ENCODE assay signal across 17 cellular contexts in genomic region chr16:8943001-8943763, GRCh38. TPM values are rescaled to one million over a fixed set of nuclear protein-coding genes. Genes with fewer than 3 reads are reported as not detected.
DNase-seq lines count a peak whose midpoint lies in the region; ATAC-seq lines count a peak whose summit lies in the region.
"Had no signal": no experiment of that assay in that cellular context is flagged by ENCODE, and none has a peak within 500 bp of the region (broad histone marks: within the 10 kb centered on the region; RNA-seq: fewer than 3 reads in every experiment).

No MANE protein-coding gene starts in this region.

- no peak for ATAC-seq in activated T-cell treated with anti-CD3 and anti-CD28 coated beads, Interleukin-2, amount 50 U/mL, for 72 hours (replicated peaks in 1 of 2)
- no peak for ATAC-seq in effector memory CD8-positive, alpha-beta T cell (replicated peaks)
- no peak for ATAC-seq in stimulated activated effector memory CD8-positive, alpha-beta T cell treated with anti-CD3 and anti-CD28 coated beads, Interleukin-12 subunit alpha, Interleukin-12 subunit beta, amount 100 ng/mL, for 72 hours
- no peak for ATAC-seq in GM21526 (IDR thresholded peaks at IDR 0.05; ENCODE audit: low FRiP score, unreplicated experiment)
- ATAC-seq: SK-N-SH treated with all-trans-retinoic acid at 6 μM for 48 hours, upper lobe of right lung had no signal

- H3K27ac Mint-ChIP-seq in activated T-cell treated with anti-CD3 and anti-CD28 coated beads, Interleukin-2, amount 50 U/mL, for 24 hours = peak overlapping the region; percentile 45
- H3K27ac Mint-ChIP-seq in activated T-cell treated with anti-CD3 and anti-CD28 coated beads, Interleukin-2, amount 50 U/mL, for 72 hours = no peak overlapping the region
- peak overlapping the region; percentile 83 to 86 for H3K27ac Mint-ChIP-seq in effector memory CD8-positive, alpha-beta T cell
- H3K27ac Mint-ChIP-seq in stimulated activated effector memory CD8-positive, alpha-beta T cell treated with anti-CD3 and anti-CD28 coated beads, Interleukin-12 subunit alpha, Interleukin-12 subunit beta, amount 100 ng/mL, for 72 hours = peak overlapping the region; percentile 43

- H3K36me3 Mint-ChIP-seq in activated T-cell treated with anti-CD3 and anti-CD28 coated beads, Interleukin-2, amount 50 U/mL, for 24 hours (ENCODE audit: low read depth) = peaks cover 8% of the 10 kb centered on the region
- H3K36me3 Mint-ChIP-seq in activated T-cell treated with anti-CD3 and anti-CD28 coated beads, Interleukin-2, amount 50 U/mL, for 72 hours (ENCODE audit: insufficient read depth in 2 of 2) = peaks cover 0 to 2% of the 10 kb centered on the region in 2 donors
- H3K36me3 Mint-ChIP-seq in effector memory CD8-positive, alpha-beta T cell (ENCODE audit: insufficient read depth) = peaks cover 26% of the 10 kb centered on the region
- H3K36me3 Mint-ChIP-seq in stimulated activated effector memory CD8-positive, alpha-beta T cell treated with anti-CD3 and anti-CD28 coated beads, Interleukin-12 subunit alpha, Interleukin-12 subunit beta, amount 100 ng/mL, for 72 hours = peaks cover 11% of the 10 kb centered on the region

- no peak for DNase-seq in activated T-cell treated with anti-CD3 and anti-CD28 coated beads, Interleukin-2, amount 50 U/mL, for 24 hours
- no peak for DNase-seq in activated T-cell treated with anti-CD3 and anti-CD28 coated beads, Interleukin-2, amount 50 U/mL, for 72 hours
- DNase-seq in NCI-H69 (lab: John Stamatoyannopoulos, UW) = peak; percentile 25
- DNase-seq in effector memory CD8-positive, alpha-beta T cell = no peak
- DNase-seq in stimulated activated effector memory CD8-positive, alpha-beta T cell treated with anti-CD3 and anti-CD28 coated beads, Interleukin-12 subunit alpha, Interleukin-12 subunit beta, amount 100 ng/mL, for 72 hours (ENCODE audit: low spot score in 2 of 2) = no peak
- no peak for DNase-seq in NCI-H2196 (lab: John Stamatoyannopoulos, UW; ENCODE audit: unreplicated experiment)
- DNase-seq in NCI-H524 treated with DMSO at 0.1 percent for 48 hours (lab: John Stamatoyannopoulos, UW) = no peak
- DNase-seq: activated CD4-positive, alpha-beta T cell treated with anti-CD3 and anti-CD28 coated beads, Interleukin-2, amount 50 U/mL, for 1 hour; activated T-cell treated with anti-CD3 and anti-CD28 coated beads, Interleukin-2, amount 50 U/mL, for 1 hour; kidney; NCI-H187 treated with DMSO at 0.1 percent for 48 hours; NCI-H510A; stimulated activated CD4-positive, alpha-beta T cell treated with anti-CD3 and anti-CD28 coated beads, Interleukin-15, amount 100 ng/mL, for 24 hours; upper lobe of right lung had no signal

- H3K9me3 Mint-ChIP-seq in activated T-cell treated with anti-CD3 and anti-CD28 coated beads, Interleukin-2, amount 50 U/mL, for 24 hours = no peaks in the 10 kb centered on the region
- H3K9me3 Mint-ChIP-seq in activated T-cell treated with anti-CD3 and anti-CD28 coated beads, Interleukin-2, amount 50 U/mL, for 72 hours = no peaks in the 10 kb centered on the region
- H3K9me3 Mint-ChIP-seq in effector memory CD8-positive, alpha-beta T cell = no peaks in the 10 kb centered on the region
- H3K9me3 Mint-ChIP-seq in stimulated activated effector memory CD8-positive, alpha-beta T cell treated with anti-CD3 and anti-CD28 coated beads, Interleukin-12 subunit alpha, Interleukin-12 subunit beta, amount 100 ng/mL, for 72 hours = no peaks in the 10 kb centered on the region
- H3K9me3 Mint-ChIP-seq: stimulated activated naive CD8-positive, alpha-beta T cell treated with anti-CD3 and anti-CD28 coated beads, Interleukin-15, Interleukin-2, amounts not matched to agents 100 ng/mL and 50 ng/mL, for 24 hours had no signal

- H3K4me1 Mint-ChIP-seq in activated T-cell treated with anti-CD3 and anti-CD28 coated beads, Interleukin-2, amount 50 U/mL, for 24 hours (ENCODE audit: low read depth) = peaks cover 99% of the 10 kb centered on the region
- H3K4me1 Mint-ChIP-seq in activated T-cell treated with anti-CD3 and anti-CD28 coated beads, Interleukin-2, amount 50 U/mL, for 72 hours (ENCODE audit: low read depth) = peaks cover 94% of the 10 kb centered on the region
- peaks cover 91 to 93% of the 10 kb centered on the region in 2 donors for H3K4me1 Mint-ChIP-seq in effector memory CD8-positive, alpha-beta T cell (ENCODE audit: low read depth in 2 of 2)
- peaks cover 96% of the 10 kb centered on the region for H3K4me1 Mint-ChIP-seq in stimulated activated effector memory CD8-positive, alpha-beta T cell treated with anti-CD3 and anti-CD28 coated beads, Interleukin-12 subunit alpha, Interleukin-12 subunit beta, amount 100 ng/mL, for 72 hours

- H3K27me3 Mint-ChIP-seq in activated T-cell treated with anti-CD3 and anti-CD28 coated beads, Interleukin-2, amount 50 U/mL, for 24 hours = no peaks in the 10 kb centered on the region
- H3K27me3 Mint-ChIP-seq in activated T-cell treated with anti-CD3 and anti-CD28 coated beads, Interleukin-2, amount 50 U/mL, for 72 hours (ENCODE audit: low read depth) = no peaks in the 10 kb centered on the region
- no peaks in the 10 kb centered on the region for H3K27me3 Mint-ChIP-seq in effector memory CD8-positive, alpha-beta T cell
- H3K27me3 Mint-ChIP-seq: stimulated activated naive CD8-positive, alpha-beta T cell treated with anti-CD3 and anti-CD28 coated beads, Interleukin-15, Interleukin-2, amounts not matched to agents 100 ng/mL and 50 ng/mL, for 24 hours had no signal

- no peak overlapping the region for H3K4me3 Mint-ChIP-seq in activated T-cell treated with anti-CD3 and anti-CD28 coated beads, Interleukin-2, amount 50 U/mL, for 24 hours
- H3K4me3 Mint-ChIP-seq in activated T-cell treated with anti-CD3 and anti-CD28 coated beads, Interleukin-2, amount 50 U/mL, for 72 hours = no peak overlapping the region
- peak overlapping the region; percentile 57 to 75 for H3K4me3 Mint-ChIP-seq in effector memory CD8-positive, alpha-beta T cell
- H3K4me3 Mint-ChIP-seq in stimulated activated effector memory CD8-positive, alpha-beta T cell treated with anti-CD3 and anti-CD28 coated beads, Interleukin-12 subunit alpha, Interleukin-12 subunit beta, amount 100 ng/mL, for 72 hours = peak overlapping the region; percentile 52

RNA-seq across cellular contexts. Expression of gene USP7, which starts 20.5 kb away (rescaled TPM):
- total RNA-seq in activated T-cell treated with anti-CD3 and anti-CD28 coated beads, Interleukin-2, amount 50 U/mL, for 72 hours = 100 to 1,000 TPM; 126 to 131 TPM

Comparison
In these comparisons a context has a peak if more than half of its experiments do, and no peak if none do; other contexts are left out.
1. H3K4me3 Mint-ChIP-seq: peak in effector memory CD8-positive, alpha-beta T cell (2 of 2) and stimulated activated effector memory CD8-positive, alpha-beta T cell treated with anti-CD3 and anti-CD28 coated beads, Interleukin-12 subunit alpha, Interleukin-12 subunit beta, amount 100 ng/mL, for 72 hours (single experiment); none in activated T-cell treated with anti-CD3 and anti-CD28 coated beads, Interleukin-2, amount 50 U/mL, for 24 hours (single experiment) and activated T-cell treated with anti-CD3 and anti-CD28 coated beads, Interleukin-2, amount 50 U/mL, for 72 hours (0 of 2).